In genomic region chr12:131775904-131776889, GRCh38 we compare ENCODE assay signal across 11 cellular contexts. TPM values are rescaled to one million over a fixed set of nuclear protein-coding genes. Genes with fewer than 3 reads are reported as not detected.
A peak's percentile ranks its signal among the peaks of the same experiment; 100 is the strongest.
DNase-seq lines count a peak whose midpoint lies in the region; ATAC-seq lines count a peak whose summit lies in the region.
"Had no signal": no experiment of that assay in that cellular context is flagged by ENCODE, and none has a peak within 500 bp of the region (broad histone marks: within the 10 kb centered on the region; RNA-seq: fewer than 3 reads in every experiment).

No MANE protein-coding gene starts in this region.

- peak in 1 of 2 donors; percentile 18 for DNase-seq in activated T-cell treated with anti-CD3 and anti-CD28 coated beads, Interleukin-2, amount 50 U/mL, for 72 hours
- DNase-seq in activated T-cell treated with anti-CD3 and anti-CD28 coated beads, Interleukin-2, amount 50 U/mL, for 1 hour = no peak
- no peak for DNase-seq in NCI-H2029 (lab: John Stamatoyannopoulos, UW)
- DNase-seq: activated CD8-positive, alpha-beta memory T cell treated with anti-CD3 and anti-CD28 coated beads, Interleukin-2, amount 50 U/mL, for 4 hours; dermis blood vessel endothelial cell; SJCRH30 had no signal

- H3K9me3 Mint-ChIP-seq in activated T-cell treated with anti-CD3 and anti-CD28 coated beads, Interleukin-2, amount 50 U/mL, for 72 hours = no peaks in the 10 kb centered on the region
- no peaks in the 10 kb centered on the region for H3K9me3 Mint-ChIP-seq in activated T-helper 17 cell treated with anti-CD3 and anti-CD28 coated beads, Interleukin-2, amount 50 U/mL, for 72 hours
- H3K9me3 Mint-ChIP-seq in stimulated activated memory B cell treated with anti-CD40 and anti-IgM and Interleukin-4, amounts not matched to agents 10 μg/mL and 1 μg/mL and 100 μg/mL, for 72 hours = no peaks in the 10 kb centered on the region

- H3K4me3 Mint-ChIP-seq in activated T-cell treated with anti-CD3 and anti-CD28 coated beads, Interleukin-2, amount 50 U/mL, for 72 hours = peak overlapping the region in 1 of 2 donors; percentile 36
- H3K4me3 Mint-ChIP-seq in activated T-helper 17 cell treated with anti-CD3 and anti-CD28 coated beads, Interleukin-2, amount 50 U/mL, for 72 hours = no peak overlapping the region
- H3K4me3 Mint-ChIP-seq in stimulated activated memory B cell treated with anti-CD40 and anti-IgM and Interleukin-4, amounts not matched to agents 10 μg/mL and 1 μg/mL and 100 μg/mL, for 72 hours = no peak overlapping the region

- peak overlapping the region; percentile 46 for H3K27ac Mint-ChIP-seq in activated T-cell treated with anti-CD3 and anti-CD28 coated beads, Interleukin-2, amount 50 U/mL, for 72 hours
- peak overlapping the region; percentile 65 for H3K27ac Mint-ChIP-seq in activated T-helper 17 cell treated with anti-CD3 and anti-CD28 coated beads, Interleukin-2, amount 50 U/mL, for 72 hours
- peak overlapping the region; percentile 85 for H3K27ac Mint-ChIP-seq in stimulated activated memory B cell treated with anti-CD40 and anti-IgM and Interleukin-4, amounts not matched to agents 10 μg/mL and 1 μg/mL and 100 μg/mL, for 72 hours

- peak; percentile 77 to 79 for ATAC-seq in activated T-cell treated with anti-CD3 and anti-CD28 coated beads, Interleukin-2, amount 50 U/mL, for 72 hours (replicated peaks in 1 of 2)
- ATAC-seq in HG02763 (IDR thresholded peaks at IDR 0.05; ENCODE audit: unreplicated experiment) (peak; percentile 32), GM19395 (IDR thresholded peaks at IDR 0.05; ENCODE audit: unreplicated experiment) (no peak), GM21528 (IDR thresholded peaks at IDR 0.05; ENCODE audit: low FRiP score, unreplicated experiment) (no peak)
- peak; percentile 81 for ATAC-seq in activated T-helper 17 cell treated with anti-CD3 and anti-CD28 coated beads, Interleukin-2, amount 50 U/mL, for 72 hours (replicated peaks)
- peak; percentile 83 for ATAC-seq in stimulated activated memory B cell treated with anti-CD40 and anti-IgM and Interleukin-4, amounts not matched to agents 10 μg/mL and 1 μg/mL and 100 μg/mL, for 72 hours

- peaks cover 42% of the 10 kb centered on the region for H3K4me1 Mint-ChIP-seq in activated T-cell treated with anti-CD3 and anti-CD28 coated beads, Interleukin-2, amount 50 U/mL, for 72 hours (ENCODE audit: low read depth)
- H3K4me1 Mint-ChIP-seq in activated T-helper 17 cell treated with anti-CD3 and anti-CD28 coated beads, Interleukin-2, amount 50 U/mL, for 72 hours = peaks cover 18% of the 10 kb centered on the region
- H3K4me1 Mint-ChIP-seq in stimulated activated memory B cell treated with anti-CD40 and anti-IgM and Interleukin-4, amounts not matched to agents 10 μg/mL and 1 μg/mL and 100 μg/mL, for 72 hours = peaks cover 49% of the 10 kb centered on the region

- no peaks in the 10 kb centered on the region for H3K27me3 Mint-ChIP-seq in activated T-cell treated with anti-CD3 and anti-CD28 coated beads, Interleukin-2, amount 50 U/mL, for 72 hours (ENCODE audit: low read depth)
- H3K27me3 Mint-ChIP-seq in activated T-helper 17 cell treated with anti-CD3 and anti-CD28 coated beads, Interleukin-2, amount 50 U/mL, for 72 hours = no peaks in the 10 kb centered on the region
- H3K27me3 Mint-ChIP-seq in stimulated activated memory B cell treated with anti-CD40 and anti-IgM and Interleukin-4, amounts not matched to agents 10 μg/mL and 1 μg/mL and 100 μg/mL, for 72 hours = no peaks in the 10 kb centered on the region

- peaks cover 6 to 24% of the 10 kb centered on the region in 2 donors for H3K36me3 Mint-ChIP-seq in activated T-cell treated with anti-CD3 and anti-CD28 coated beads, Interleukin-2, amount 50 U/mL, for 72 hours (ENCODE audit: insufficient read depth in 2 of 2)
- peaks cover 82% of the 10 kb centered on the region for H3K36me3 Mint-ChIP-seq in activated T-helper 17 cell treated with anti-CD3 and anti-CD28 coated beads, Interleukin-2, amount 50 U/mL, for 72 hours (ENCODE audit: low read depth)
- H3K36me3 Mint-ChIP-seq in stimulated activated memory B cell treated with anti-CD40 and anti-IgM and Interleukin-4, amounts not matched to agents 10 μg/mL and 1 μg/mL and 100 μg/mL, for 72 hours = peaks cover 46% of the 10 kb centered on the region

RNA-seq across cellular contexts. Expression of gene MMP17, which starts 52.0 kb away (rescaled TPM):
- not detected for total RNA-seq in activated T-cell treated with anti-CD3 and anti-CD28 coated beads, Interleukin-2, amount 50 U/mL, for 72 hours
- under 1 TPM in 1 of 2 donors, not detected in 1; 0.32 TPM for total RNA-seq in activated T-helper 17 cell treated with anti-CD3 and anti-CD28 coated beads, Interleukin-2, amount 50 U/mL, for 72 hours

Comparison
In these comparisons a context has a peak if more than half of its experiments do, and no peak if none do; other contexts are left out.
1. ATAC-seq: peak in activated T-cell treated with anti-CD3 and anti-CD28 coated beads, Interleukin-2, amount 50 U/mL, for 72 hours (2 of 2), HG02763 (single experiment), activated T-helper 17 cell treated with anti-CD3 and anti-CD28 coated beads, Interleukin-2, amount 50 U/mL, for 72 hours (single experiment) and stimulated activated memory B cell treated with anti-CD40 and anti-IgM and Interleukin-4, amounts not matched to agents 10 μg/mL and 1 μg/mL and 100 μg/mL, for 72 hours (single experiment); none in GM19395 (single experiment) and GM21528 (single experiment).
2. Peak in every context shown above with its lines, with median percentiles within 50 percentile points of each other: H3K27ac Mint-ChIP-seq.